9 cellular contexts compared by ENCODE assay signal in the genomic region with DNA sequence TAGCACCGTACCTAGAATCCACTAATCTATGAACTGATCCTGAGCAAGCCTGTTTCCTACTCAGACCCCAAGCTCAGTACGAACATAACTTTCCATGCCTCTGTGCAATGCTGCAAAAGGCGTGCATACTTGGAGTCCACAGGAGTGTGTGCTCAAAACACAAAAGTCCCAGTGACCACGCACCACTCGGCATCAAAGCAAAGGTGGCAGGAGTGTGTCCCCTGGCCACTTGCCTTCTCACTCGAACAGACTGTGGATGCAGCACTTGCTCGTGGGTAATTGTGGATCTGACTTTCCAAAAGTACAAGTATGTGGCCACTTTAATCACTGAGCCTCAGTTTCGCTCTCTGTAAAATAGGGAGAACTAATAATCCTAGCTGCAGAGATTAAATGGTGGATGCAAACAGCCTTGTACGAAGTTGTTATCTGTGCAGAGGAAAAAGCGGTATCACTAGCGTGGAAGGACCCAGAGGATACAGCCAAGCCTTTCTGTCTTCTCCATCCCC. TPM values are rescaled to one million over a fixed set of nuclear protein-coding genes. Genes with fewer than 3 reads are reported as not detected.
DNase-seq lines count a peak whose midpoint lies in the region; ATAC-seq and TF ChIP-seq lines count a peak whose summit lies in the region.
"Had no signal": no experiment of that assay in that cellular context is flagged by ENCODE, and none has a peak within 500 bp of the region (broad histone marks: within the 10 kb centered on the region; RNA-seq: fewer than 3 reads in every experiment).

No MANE protein-coding gene starts in this region.

- no peak overlapping the region for H3K23ac ChIP-seq in trophoblast cell (ENCODE audit: low read length)

- H3K27me3 Mint-ChIP-seq in Calu3 (ENCODE audit: unreplicated experiment), result peaks cover 11% of the 10 kb centered on the region

- H3K4me1 Mint-ChIP-seq in Calu3 (ENCODE audit: low read depth, unreplicated experiment), result peaks cover 8% of the 10 kb centered on the region

- H3K9me3 ChIP-seq in RWPE2 (ENCODE audit: severe bottlenecking), result no peaks in the 10 kb centered on the region
- no peaks in the 10 kb centered on the region for H3K9me3 ChIP-seq in esophagus muscularis mucosa
- H3K9me3 ChIP-seq in trophoblast cell (ENCODE audit: insufficient read depth, low read depth, low read length), result no peaks in the 10 kb centered on the region
- H3K9me3 ChIP-seq: mucosa of descending colon had no signal

- H2BK120ac ChIP-seq in trophoblast cell (ENCODE audit: insufficient read depth, low read length, poor library complexity), result no peak overlapping the region

- intact Hi-C loops in Calu3 (cut with micrococcal nuclease; ENCODE audit: unreplicated experiment), result no loop called here
- intact Hi-C loops in esophagus muscularis mucosa (cut with DNase I), result no loop called here

- peak overlapping the region; percentile 58 for H4K91ac ChIP-seq in trophoblast cell (ENCODE audit: low read depth, low read length)

- H3K36me3 ChIP-seq in RWPE2 (ENCODE audit: low read depth) (no peaks in the 10 kb centered on the region), esophagus muscularis mucosa (peaks cover 0 to 9% (median 3%) of the 10 kb centered on the region in 4 donors), trophoblast cell (ENCODE audit: control insufficient read depth in 1 of 2, insufficient read depth in 2 of 2, low read length in 2 of 2) (peaks cover 0 to 2% of the 10 kb centered on the region in 2 experiments)

- no peaks in the 10 kb centered on the region for H3K9me3 Mint-ChIP-seq in Calu3 (ENCODE audit: low read depth, unreplicated experiment)

- peak overlapping the region; percentile 85 for H2AFZ ChIP-seq in trophoblast cell (ENCODE audit: insufficient read depth, low read length, poor library complexity)

- no peak overlapping the region for H3K14ac ChIP-seq in trophoblast cell (ENCODE audit: low read length)

- H3K27ac Mint-ChIP-seq in Calu3 (ENCODE audit: unreplicated experiment), result peak overlapping the region; percentile 83

- no peaks in the 10 kb centered on the region for H3K27me3 ChIP-seq in RWPE2 (ENCODE audit: insufficient read depth, poor library complexity, severe bottlenecking)
- H3K27me3 ChIP-seq in esophagus muscularis mucosa, result no peaks in the 10 kb centered on the region
- no peaks in the 10 kb centered on the region for H3K27me3 ChIP-seq in trophoblast cell (ENCODE audit: insufficient read depth, low read length)

- H3K4me3 Mint-ChIP-seq in Calu3 (ENCODE audit: low read depth, unreplicated experiment), result peak overlapping the region; percentile 77

- no peaks in the 10 kb centered on the region for H3K4me1 ChIP-seq in RWPE2 (ENCODE audit: insufficient read depth, poor library complexity, severe bottlenecking)
- peaks cover 11 to 26% (median 16%) of the 10 kb centered on the region in 4 donors for H3K4me1 ChIP-seq in esophagus muscularis mucosa
- peaks cover 3 to 12% of the 10 kb centered on the region in 2 experiments for H3K4me1 ChIP-seq in trophoblast cell (ENCODE audit: control insufficient read depth in 1 of 2, insufficient read depth in 2 of 2, low read length in 2 of 2)

- H2AK5ac ChIP-seq in trophoblast cell (ENCODE audit: low read length), result peak overlapping the region; percentile 58

- H3K9ac ChIP-seq in trophoblast cell (ENCODE audit: low read length), result no peak overlapping the region

- peak overlapping the region; percentile 11 for H3K4ac ChIP-seq in trophoblast cell (ENCODE audit: low read depth, low read length)

- H4K8ac ChIP-seq in trophoblast cell (ENCODE audit: low read depth, low read length), result peak overlapping the region; percentile 97

- H3K36me3 Mint-ChIP-seq in Calu3 (ENCODE audit: insufficient read depth, unreplicated experiment), result peaks cover 15% of the 10 kb centered on the region

- CTCF ChIA-PET in Calu3 (lab: Charles Lee), result interaction anchor here (0.7 to 1.9 kb wide), 11 partner anchors 9 to 347 kb away, joined by 3 to 10 read pairs (median 3); a partner anchor contains a TSS

- ATAC-seq in RWPE2 (ENCODE audit: low read depth), result no peak
- no peak for ATAC-seq in HG02852 (IDR thresholded peaks at IDR 0.05; ENCODE audit: unreplicated experiment)

- H3K4me3 ChIP-seq in RWPE2 (ENCODE audit: severe bottlenecking) (peak overlapping the region; percentile 65), esophagus muscularis mucosa (peak overlapping the region; percentile 62 to 76 (median 70)), trophoblast cell (ENCODE audit: low read depth, low read length) (no peak overlapping the region)

- H2BK12ac ChIP-seq in trophoblast cell (ENCODE audit: low read length), result no peak overlapping the region

- peak overlapping the region; percentile 24 for H4K12ac ChIP-seq in trophoblast cell (ENCODE audit: low read depth, low read length)

- H3K18ac ChIP-seq in trophoblast cell (ENCODE audit: low read length), result no peak overlapping the region

- H3K27ac ChIP-seq in RWPE2 (ENCODE audit: poor library complexity, severe bottlenecking) (peak overlapping the region; percentile 63), esophagus muscularis mucosa (replicated peaks in 1 of 4) (peak overlapping the region; percentile 94 to 97 (median 95)), trophoblast cell (ENCODE audit: low read depth, low read length) (no peak overlapping the region)

- H3K79me2 ChIP-seq in trophoblast cell (ENCODE audit: control insufficient read depth, insufficient read depth, low read length, poor library complexity), result peaks cover 6% of the 10 kb centered on the region

- WGBS in esophagus muscularis mucosa, result 44% methylated on average over 10 of the region's 11 CpGs
- no CpG with 5 or more reads among the region's 11 CpGs for WGBS in trophoblast cell (ENCODE audit: extremely low coverage, insufficient coverage, insufficient read length)

- DNase-seq in Calu3, result no peak
- DNase-seq in RWPE2 (ENCODE audit: low spot score), result no peak
- DNase-seq in esophagus muscularis mucosa (ENCODE audit: extremely low spot score), result no peak
- DNase-seq in trophoblast cell, result no peak
- DNase-seq in HCEC 1CT, result no peak
- DNase-seq in NCI-H2227 (lab: John Stamatoyannopoulos, UW; ENCODE audit: unreplicated experiment), result no peak
- DNase-seq in activated effector memory CD4-positive, alpha-beta T cell treated with Interleukin-2 at 50 U/mL for 16 hours, result no peak

- TF ChIP-seq POLR2A in esophagus muscularis mucosa (IDR thresholded peaks at IDR 0.05; ENCODE audit: low read depth), result no peak

- H3K4me2 ChIP-seq in trophoblast cell (ENCODE audit: low read length), result peak overlapping the region; percentile 59

- TF ChIP-seq CTCF in Calu3 (IDR thresholded peaks at IDR 0.05; ENCODE audit: unreplicated experiment) (no peak), RWPE2 (IDR thresholded peaks at IDR 0.05; ENCODE audit: poor library complexity, severe bottlenecking) (no peak), esophagus muscularis mucosa (IDR thresholded peaks at IDR 0.05) (no peak)

- H3K79me1 ChIP-seq in trophoblast cell (ENCODE audit: low read length), result peaks cover 6% of the 10 kb centered on the region

- BruUV-seq in Calu3 (replicated peaks; lab: Mats Ljungman, UMichigan), result TSS peak; percentile 95

- no peak for TF ChIP-seq EP300 in esophagus muscularis mucosa (IDR thresholded peaks at IDR 0.05)

- no peak overlapping the region for H2BK5ac ChIP-seq in trophoblast cell (ENCODE audit: low read depth, low read length, poor library complexity)

RNA-seq across cellular contexts. Expression of a gene that starts 0.3 kb away (rescaled TPM):
- total RNA-seq in Calu3 (2022), result 8.4 and 10.2 TPM in 2 replicates
- total RNA-seq in esophagus muscularis mucosa, result 1 to 10 TPM; 2.5 to 7.1 (median 3.7) TPM
- 1.7 and 1.8 TPM in 2 replicates for polyA plus RNA-seq in trophoblast cell (2013)
